Comparison of ENCODE assay signal across 2 cellular contexts in the genomic region with DNA sequence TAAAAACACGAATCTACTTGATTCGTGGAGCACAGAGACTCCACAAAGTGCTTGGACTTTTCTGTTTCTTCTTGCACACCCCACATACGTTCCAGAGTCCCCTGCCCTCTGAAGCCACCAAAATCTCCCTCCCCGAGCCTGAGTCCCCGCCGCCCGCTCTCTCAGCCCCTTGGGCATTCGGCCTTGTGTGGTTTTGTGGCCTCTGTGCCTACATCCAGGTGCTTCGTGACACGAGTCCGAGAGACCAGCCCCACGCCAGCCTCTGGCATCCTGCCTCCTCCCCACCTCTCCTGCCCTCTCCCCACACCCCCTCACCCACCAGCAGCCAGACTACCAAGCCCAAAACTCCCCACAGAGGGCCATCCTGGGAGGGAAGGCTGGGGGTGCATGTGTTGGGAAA.
TF ChIP-seq lines count a peak whose summit lies in the region.

No MANE protein-coding gene starts in this region.

TF ChIP-seq in H1, 55 proteins besides CTCF, POLR2A, EP300 and RAD21 (continued from another document):
- TF ChIP-seq JUN (IDR thresholded peaks at IDR 0.05; ENCODE audit: low read depth, low read length) (no peak), RNF2 (IDR thresholded peaks at IDR 0.05; ENCODE audit: borderline replicate concordance, low read depth, low read length, missing control alignments, poor library complexity, severe bottlenecking) (no peak), SIRT6 (IDR thresholded peaks at IDR 0.05; ENCODE audit: low read length) (no peak), PHF8 (conservative IDR thresholded peaks at IDR 0.05; ENCODE audit: low read depth, low read length) (no peak), SP1 (IDR thresholded peaks at IDR 0.05; ENCODE audit: low read depth, low read length) (no peak), BCL11A (IDR thresholded peaks at IDR 0.05; ENCODE audit: low read depth in 2 of 2, low read length in 2 of 2) (no peak), CBX8 (IDR thresholded peaks at IDR 0.05; ENCODE audit: borderline replicate concordance, low read depth, low read length) (no peak), KDM4A (IDR thresholded peaks at IDR 0.05; ENCODE audit: low read depth, low read length, severe bottlenecking) (no peak), CHD1 (IDR thresholded peaks at IDR 0.05; ENCODE audit: low read depth, low read length) (no peak)

TF ChIP-seq in HEK293T, 16 proteins besides CTCF, POLR2A, EP300 and RAD21 (continued from another document):
- TF ChIP-seq FOXA1 (IDR thresholded peaks at IDR 0.05), result no peak
